In genomic region chr2:219997341-219997851, GRCh38 we compare ENCODE assay signal across 8 cellular contexts.
DNase-seq lines count a peak whose midpoint lies in the region; TF ChIP-seq lines count a peak whose summit lies in the region.

No MANE protein-coding gene starts in this region.

- peak; percentile 58 for DNase-seq in D341Med (ENCODE audit: low spot score)
- DNase-seq in HT-29 (ENCODE audit: low spot score): peak; percentile 19
- DNase-seq in iPS-NIHi7 (ENCODE audit: extremely low spot score): peak; percentile 74
- DNase-seq in GM19240 (ENCODE audit: insufficient read length, low spot score): no peak
- DNase-seq in cortex of kidney (lab: John Stamatoyannopoulos, UW): no peak
- no peak for DNase-seq in G401 (ENCODE audit: low spot score)
- DNase-seq in NOMO-1 treated with DMSO at 0.1 percent for 48 hours (lab: John Stamatoyannopoulos, UW; ENCODE audit: unreplicated experiment): no peak

- TF ChIP-seq CTCF in VCaP (conservative IDR thresholded peaks at IDR 0.05): peak; percentile 41; the same call in 1 of the 2 replicates

- in situ Hi-C loops in G401 (cut with HindIII; ENCODE audit: low sequenced_read_pairs): no loop called here

- no peak overlapping the region for H3K27ac ChIP-seq in VCaP

Comparison
In these comparisons a context has a peak if more than half of its experiments do, and no peak if none do; other contexts are left out.
1. DNase-seq: peak in D341Med (single experiment), HT-29 (single experiment) and iPS-NIHi7 (single experiment); none in GM19240 (single experiment), cortex of kidney (single experiment), G401 (single experiment) and NOMO-1 treated with DMSO at 0.1 percent for 48 hours (single experiment).